Comparison of ENCODE assay signal across 8 cellular contexts in the genomic region with DNA sequence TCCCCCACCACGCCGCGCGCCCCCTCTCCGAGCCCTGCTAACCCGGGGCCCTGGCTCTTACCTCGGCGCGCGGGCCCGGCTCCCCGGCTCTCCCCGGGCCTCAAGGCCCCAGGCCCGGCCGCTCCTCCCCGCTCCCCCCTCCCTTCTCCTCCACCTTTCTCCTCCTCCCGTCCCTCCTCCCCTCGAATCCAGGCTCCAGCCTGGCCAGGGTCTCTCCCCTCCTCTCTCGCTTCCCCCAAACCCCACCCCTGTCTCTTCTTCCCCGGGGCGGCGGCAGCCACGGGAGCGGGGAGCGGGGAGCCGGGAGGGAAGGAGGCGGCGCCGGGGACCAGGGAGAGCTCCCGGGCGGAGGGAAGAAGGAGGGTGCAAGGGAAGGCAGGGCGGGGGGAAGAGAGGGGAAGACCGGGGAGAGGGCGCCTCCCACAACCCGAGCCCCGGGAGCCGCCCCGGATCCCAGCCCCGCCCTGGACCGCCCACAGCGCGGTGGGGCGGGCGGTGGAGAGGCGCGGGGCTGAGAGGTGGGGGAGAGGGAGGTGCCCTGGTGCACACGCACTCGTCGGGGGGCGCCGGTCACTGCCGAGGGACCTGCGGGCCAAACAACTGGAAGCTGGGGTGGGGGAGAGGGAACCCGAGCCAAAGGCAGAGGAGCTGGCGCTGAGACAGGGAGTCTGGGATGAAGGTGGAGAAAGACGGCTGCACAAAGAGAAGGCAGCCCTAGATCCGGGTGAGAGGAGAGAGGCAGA. TPM values are rescaled to one million over a fixed set of nuclear protein-coding genes. Genes with fewer than 3 reads are reported as not detected.
DNase-seq lines count a peak whose midpoint lies in the region; ATAC-seq and FAIRE-seq lines count a peak whose summit lies in the region.

TSS of gene GABBR1 (minus strand) at position 395 of the 743 bp plus-strand sequence. CDS start 798 bp downstream, outside the sequence.

- DNase-seq in GM18507 (ENCODE audit: extremely low spot score, insufficient read length, low read depth), result peak; percentile 62
- DNase-seq in NCI-H510A treated with DMSO at 0.1 percent for 48 hours (lab: John Stamatoyannopoulos, UW), result peak; percentile 86
- DNase-seq in activated CD4-positive, alpha-beta T cell treated with anti-CD3 and anti-CD28 coated beads, Interleukin-2, amount 10 ng/mL, durations not matched to agents 24 days and 14 days, result peak; percentile 95
- peak; percentile 87 to 92 for DNase-seq in left colon
- peak; percentile 63 to 70 for DNase-seq in stimulated activated CD4-positive, alpha-beta T cell treated with anti-CD3 and anti-CD28 coated beads, Interleukin-1b, Interleukin-23, amount 100 ng/mL, for 4 hours (ENCODE audit: low read depth in 2 of 2)

- intact Hi-C loops in activated CD4-positive, alpha-beta T cell treated with anti-CD3 and anti-CD28 coated beads, Interleukin-2, amount 10 ng/mL, durations not matched to agents 24 days and 14 days (cut with micrococcal nuclease), result loop anchor here (1.0 kb wide), 1 partner anchor 17 kb away; no protein-coding TSS in a partner anchor
- intact Hi-C loops in left colon (cut with DNase I, micrococcal nuclease), result no loop called here

- H3K27me3 Mint-ChIP-seq in activated CD4-positive, alpha-beta T cell treated with anti-CD3 and anti-CD28 coated beads, Interleukin-2, amount 10 ng/mL, durations not matched to agents 24 days and 14 days, result peaks cover 41% of the 10 kb centered on the region

- H3K36me3 Mint-ChIP-seq in activated CD4-positive, alpha-beta T cell treated with anti-CD3 and anti-CD28 coated beads, Interleukin-2, amount 10 ng/mL, durations not matched to agents 24 days and 14 days (ENCODE audit: low read depth), result peaks cover 8% of the 10 kb centered on the region

- H3K4me3 Mint-ChIP-seq in activated CD4-positive, alpha-beta T cell treated with anti-CD3 and anti-CD28 coated beads, Interleukin-2, amount 10 ng/mL, durations not matched to agents 24 days and 14 days, result peak within 1 kb of the TSS; percentile 94

- peak within 1 kb of the TSS; percentile 84 for H3K27ac ChIP-seq in cingulate gyrus (ENCODE audit: low read depth, low read length)

- peaks cover 45% of the 10 kb centered on the region for H3K4me1 Mint-ChIP-seq in activated CD4-positive, alpha-beta T cell treated with anti-CD3 and anti-CD28 coated beads, Interleukin-2, amount 10 ng/mL, durations not matched to agents 24 days and 14 days

- H3K9me3 Mint-ChIP-seq in activated CD4-positive, alpha-beta T cell treated with anti-CD3 and anti-CD28 coated beads, Interleukin-2, amount 10 ng/mL, durations not matched to agents 24 days and 14 days, result no peaks in the 10 kb centered on the region

- H3K27ac Mint-ChIP-seq in activated CD4-positive, alpha-beta T cell treated with anti-CD3 and anti-CD28 coated beads, Interleukin-2, amount 10 ng/mL, durations not matched to agents 24 days and 14 days, result peak within 1 kb of the TSS; percentile 68

- ATAC-seq in HG03175 (IDR thresholded peaks at IDR 0.05; ENCODE audit: unreplicated experiment), result peak; percentile 42
- ATAC-seq in left colon, result peak; percentile 95
- no peak for ATAC-seq in GM18861 (IDR thresholded peaks at IDR 0.05; ENCODE audit: unreplicated experiment)

- FAIRE-seq in GM18507 (lab: Jason Lieb, UNC), result no peak

RNA-seq across cellular contexts. Expression of gene GABBR1, which starts in this region (rescaled TPM):
- total RNA-seq in activated CD4-positive, alpha-beta T cell treated with anti-CD3 and anti-CD28 coated beads, Interleukin-2, amount 10 ng/mL, durations not matched to agents 24 days and 14 days, result 20.4 and 24.0 TPM in 2 replicates
- 10 to 100 TPM; 16.7 to 21.8 TPM for total RNA-seq in left colon
